In the genomic region with DNA sequence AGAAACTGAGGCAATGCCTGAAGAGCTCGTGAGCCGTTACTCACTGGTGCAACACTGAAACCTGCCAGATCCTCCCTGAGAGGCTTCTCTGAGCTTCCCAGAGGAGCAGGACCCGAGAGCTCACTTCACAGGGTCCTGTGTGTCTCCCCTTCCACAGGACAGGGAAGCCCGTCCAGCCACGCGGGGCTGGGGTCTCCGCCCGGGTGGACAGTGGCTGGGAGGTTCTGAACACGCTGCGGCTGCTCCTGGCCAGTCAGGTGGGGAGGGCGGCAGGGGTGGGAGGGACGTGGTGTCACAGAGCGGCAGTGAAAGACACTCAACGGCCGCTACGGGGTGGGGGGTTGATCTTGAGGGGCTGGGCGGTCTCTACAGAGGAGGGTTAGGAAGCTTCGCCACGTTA, we compare ENCODE assay signal across 1 cellular context.
TF ChIP-seq lines count a peak whose summit lies in the region.

No MANE protein-coding gene starts in this region.

TF ChIP-seq in K562, 482 proteins besides CTCF, POLR2A, EP300 and RAD21:
- no peak for TF ChIP-seq KHSRP (IDR thresholded peaks at IDR 0.05)
TF ChIP-seq in K562: peak in this region for 0.
